Comparison of ENCODE assay signal across 11 cellular contexts in the genomic region with DNA sequence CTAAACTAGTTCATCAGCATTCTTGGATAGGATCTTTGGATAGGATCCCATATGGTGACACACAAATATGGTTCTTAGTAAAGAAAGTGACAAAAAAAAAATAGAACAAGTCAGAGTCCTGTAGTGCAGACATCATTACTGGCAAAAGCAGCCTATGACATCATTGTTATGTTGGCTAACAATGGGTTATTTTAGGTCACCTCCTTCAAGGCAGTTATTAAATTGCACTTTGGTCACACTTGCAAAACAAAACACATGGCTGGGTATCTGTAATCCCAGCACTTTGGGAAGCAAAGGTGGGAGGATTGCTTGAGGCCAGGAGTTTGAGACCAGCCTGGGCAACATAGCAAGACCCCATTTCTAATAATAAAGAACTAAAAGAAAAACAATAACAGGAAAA.
A peak's percentile ranks its signal among the peaks of the same experiment; 100 is the strongest.
DNase-seq lines count a peak whose midpoint lies in the region; ATAC-seq and TF ChIP-seq lines count a peak whose summit lies in the region.
"Had no signal": no experiment of that assay in that cellular context is flagged by ENCODE, and none has a peak within 500 bp of the region (broad histone marks: within the 10 kb centered on the region; RNA-seq: fewer than 3 reads in every experiment).

No MANE protein-coding gene starts in this region.

- ATAC-seq in IMR-90 (ENCODE audit: low read depth) = no peak
- ATAC-seq in lower lobe of right lung = peak; percentile 59 to 64

- no peak overlapping the region for H2AFZ ChIP-seq in IMR-90 (replicated peaks; ENCODE audit: low read length, poor library complexity)

- H3K36me3 ChIP-seq in IMR-90 (ENCODE audit: control insufficient read depth, insufficient read depth, low read length) = no peaks in the 10 kb centered on the region
- H3K36me3 ChIP-seq in lower lobe of right lung = no peaks in the 10 kb centered on the region

- no peak overlapping the region for H2BK120ac ChIP-seq in IMR-90 (ENCODE audit: low read depth, low read length)

- no peak for TF ChIP-seq POLR2A in IMR-90 (IDR thresholded peaks at IDR 0.05; ENCODE audit: low read depth, low read length)

- no peak overlapping the region for H3K18ac ChIP-seq in IMR-90 (ENCODE audit: low read depth, low read length)

- H3K4me3 ChIP-seq in AG09309 (ENCODE audit: control insufficient read depth, low read depth, low read length) = no peak overlapping the region
- H3K4me3 ChIP-seq in IMR-90 (ENCODE audit: insufficient read depth, low read depth, low read length) = no peak overlapping the region
- H3K4me3 ChIP-seq in epithelial cell of esophagus (ENCODE audit: low read length) = no peak overlapping the region
- H3K4me3 ChIP-seq in lower lobe of right lung = no peak overlapping the region
- H3K4me3 ChIP-seq in dorsolateral prefrontal cortex = no peak overlapping the region
- H3K4me3 ChIP-seq: smooth muscle cell had no signal

- no peak overlapping the region for H4K91ac ChIP-seq in IMR-90 (ENCODE audit: insufficient read depth, low read depth, low read length)

- DNase-seq in AG09309 (ENCODE audit: low read depth) = peak; percentile 5
- DNase-seq in IMR-90 = peak; percentile 49
- peak; percentile 35 for DNase-seq in epithelial cell of esophagus (ENCODE audit: low read depth)
- no peak for DNase-seq in lower lobe of right lung
- DNase-seq in HK-2 (ENCODE audit: unreplicated experiment) = no peak
- no peak for DNase-seq in T-helper 2 cell treated with Interferon-gamma antibody and Interleukin-4, amounts not matched to agents 5 μg/mL and 100 μg/mL, for 36 hours (ENCODE audit: low spot score)
- DNase-seq in dorsolateral prefrontal cortex = no peak
- no peak for DNase-seq in NCI-H510A (lab: John Stamatoyannopoulos, UW)
- DNase-seq: effector memory CD4-positive, alpha-beta T cell had no signal

- H3K9me1 ChIP-seq in IMR-90 (ENCODE audit: insufficient read depth, low read length) = no peaks in the 10 kb centered on the region

- no peak overlapping the region for H3K4me2 ChIP-seq in IMR-90 (ENCODE audit: low read depth, low read length)
- H3K4me2 ChIP-seq: smooth muscle cell had no signal

- H4K20me1 ChIP-seq in IMR-90 (ENCODE audit: insufficient read depth, low read length) = no peaks in the 10 kb centered on the region

- H3K9me3 Mint-ChIP-seq in T-helper 2 cell treated with Interferon-gamma antibody and Interleukin-4, amounts not matched to agents 5 μg/mL and 100 μg/mL, for 36 hours = no peaks in the 10 kb centered on the region

- no peaks in the 10 kb centered on the region for H3K79me1 ChIP-seq in IMR-90 (ENCODE audit: low read depth in 1 of 2, low read length in 2 of 2)

- H3K27ac Mint-ChIP-seq in T-helper 2 cell treated with Interferon-gamma antibody and Interleukin-4, amounts not matched to agents 5 μg/mL and 100 μg/mL, for 36 hours = no peak overlapping the region
- H3K27ac Mint-ChIP-seq: activated naive CD8-positive, alpha-beta T cell had no signal

- H2AK5ac ChIP-seq in IMR-90 (ENCODE audit: low read depth, low read length) = no peak overlapping the region

- H3K27me3 ChIP-seq in IMR-90 (ENCODE audit: control insufficient read depth, insufficient read depth, low read length) = no peaks in the 10 kb centered on the region
- H3K27me3 ChIP-seq in lower lobe of right lung (ENCODE audit: low read depth) = no peaks in the 10 kb centered on the region
- H3K27me3 ChIP-seq in dorsolateral prefrontal cortex = no peaks in the 10 kb centered on the region

- CTCF ChIA-PET in IMR-90 (lab: Yijun Ruan, JAX) = interaction anchor here (1.2 kb wide), 1 partner anchor 15 kb away, joined by 3 read pairs; no protein-coding TSS in a partner anchor

- H3K27me3 Mint-ChIP-seq in T-helper 2 cell treated with Interferon-gamma antibody and Interleukin-4, amounts not matched to agents 5 μg/mL and 100 μg/mL, for 36 hours (ENCODE audit: low read depth) = no peaks in the 10 kb centered on the region
- H3K27me3 Mint-ChIP-seq: activated naive CD8-positive, alpha-beta T cell had no signal

- no peak overlapping the region for H3K9ac ChIP-seq in IMR-90 (ENCODE audit: low read depth, low read length)

- H4K8ac ChIP-seq in IMR-90 (ENCODE audit: low read depth in 2 of 2, low read length in 2 of 2) = no peak overlapping the region

- in situ Hi-C loops in IMR-90 (cut with MboI; ENCODE audit: low sequenced_read_pairs) = no loop called here

- no peak for TF ChIP-seq RAD21 in IMR-90 (IDR thresholded peaks at IDR 0.05; ENCODE audit: low read length)

- H3K56ac ChIP-seq in IMR-90 (ENCODE audit: extremely low read depth, insufficient read depth, low read length) = no peak overlapping the region

- no peak overlapping the region for H3K4me3 Mint-ChIP-seq in T-helper 2 cell treated with Interferon-gamma antibody and Interleukin-4, amounts not matched to agents 5 μg/mL and 100 μg/mL, for 36 hours
- H3K4me3 Mint-ChIP-seq: activated naive CD8-positive, alpha-beta T cell had no signal

- H3K23ac ChIP-seq in IMR-90 (ENCODE audit: low read depth, low read length) = no peak overlapping the region

- TF ChIP-seq CTCF in AG09309 (IDR thresholded peaks at IDR 0.05; ENCODE audit: control insufficient read depth, insufficient read depth, low read depth, low read length, missing control alignments) = no peak
- TF ChIP-seq CTCF in IMR-90 (conservative IDR thresholded peaks at IDR 0.05; ENCODE audit: low read depth, low read length) = no peak
- no peak for TF ChIP-seq CTCF in epithelial cell of esophagus (IDR thresholded peaks at IDR 0.05; ENCODE audit: insufficient read depth, low read depth, low read length, missing control alignments)
- TF ChIP-seq CTCF in lower lobe of right lung (IDR thresholded peaks at IDR 0.05) = no peak
- TF ChIP-seq CTCF in dorsolateral prefrontal cortex (IDR thresholded peaks at IDR 0.05 in 54 of 56, conservative IDR thresholded peaks at IDR 0.05 in 2 of 56; ENCODE audit: low read depth in 1 of 56, partially characterized antibody in 56 of 56) = no peak

- H3K27ac ChIP-seq in IMR-90 (ENCODE audit: insufficient read depth, low read length) (no peak overlapping the region), lower lobe of right lung (no peak overlapping the region), dorsolateral prefrontal cortex (no peak overlapping the region)

- H3K4me1 Mint-ChIP-seq in T-helper 2 cell treated with Interferon-gamma antibody and Interleukin-4, amounts not matched to agents 5 μg/mL and 100 μg/mL, for 36 hours (ENCODE audit: low read depth) = no peaks in the 10 kb centered on the region

- H2AK9ac ChIP-seq in IMR-90 (replicated peaks; ENCODE audit: low read depth, low read length, poor library complexity) = no peak overlapping the region

- H2BK15ac ChIP-seq in IMR-90 (ENCODE audit: low read depth, low read length) = no peak overlapping the region

- no peak overlapping the region for H4K5ac ChIP-seq in IMR-90 (ENCODE audit: low read depth, low read length)

- H3K4ac ChIP-seq in IMR-90 (ENCODE audit: low read depth, low read length) = no peak overlapping the region

- intact Hi-C loops in IMR-90 (cut with micrococcal nuclease) = no loop called here
- intact Hi-C loops in lower lobe of right lung (cut with DNase I) = no loop called here
- intact Hi-C loops in dorsolateral prefrontal cortex (cut with DNase I) = no loop called here

- POLR2A ChIA-PET in IMR-90 (lab: Charles Lee; ENCODE audit: unreplicated experiment) = no interaction called here

- H3K4me1 ChIP-seq in IMR-90 (ENCODE audit: control insufficient read depth, insufficient read depth, low read length) (no peaks in the 10 kb centered on the region), lower lobe of right lung (peaks cover 6% of the 10 kb centered on the region)

- dilution Hi-C loops in IMR-90 (cut with HindIII; ENCODE audit: low sequenced_read_pairs, unreplicated experiment) = no loop called here

- H3K14ac ChIP-seq in IMR-90 (replicated peaks; ENCODE audit: low read depth, low read length) = no peak overlapping the region

- no TSS peak for BruUV-seq in IMR-90 (replicated peaks; lab: Mats Ljungman, UMichigan)

- no peaks in the 10 kb centered on the region for H3K36me3 Mint-ChIP-seq in T-helper 2 cell treated with Interferon-gamma antibody and Interleukin-4, amounts not matched to agents 5 μg/mL and 100 μg/mL, for 36 hours (ENCODE audit: low read depth)

- H2BK20ac ChIP-seq in IMR-90 (ENCODE audit: low read depth, low read length) = no peak overlapping the region

- H2BK5ac ChIP-seq in IMR-90 (ENCODE audit: low read depth, low read length, poor library complexity, severe bottlenecking) = no peak overlapping the region

- H3K9me3 ChIP-seq in IMR-90 (ENCODE audit: control insufficient read depth, insufficient read depth, low read length) (no peaks in the 10 kb centered on the region), lower lobe of right lung (no peaks in the 10 kb centered on the region)

TF ChIP-seq in IMR-90, 13 proteins besides CTCF, POLR2A, EP300 and RAD21 (continues in another document):
- TF ChIP-seq NFE2L2 (IDR thresholded peaks at IDR 0.05; ENCODE audit: low read depth, low read length) = no peak
- no peak for TF ChIP-seq MAFK (IDR thresholded peaks at IDR 0.05; ENCODE audit: low read depth, low read length)
- TF ChIP-seq, protein P1, sequence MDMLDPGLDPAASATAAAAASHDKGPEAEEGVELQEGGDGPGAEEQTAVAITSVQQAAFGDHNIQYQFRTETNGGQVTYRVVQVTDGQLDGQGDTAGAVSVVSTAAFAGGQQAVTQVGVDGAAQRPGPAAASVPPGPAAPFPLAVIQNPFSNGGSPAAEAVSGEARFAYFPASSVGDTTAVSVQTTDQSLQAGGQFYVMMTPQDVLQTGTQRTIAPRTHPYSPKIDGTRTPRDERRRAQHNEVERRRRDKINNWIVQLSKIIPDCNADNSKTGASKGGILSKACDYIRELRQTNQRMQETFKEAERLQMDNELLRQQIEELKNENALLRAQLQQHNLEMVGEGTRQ (IDR thresholded peaks at IDR 0.05; ENCODE audit: low read depth, low read length) = no peak
- TF ChIP-seq CEBPB (IDR thresholded peaks at IDR 0.05; ENCODE audit: low read depth, low read length) = no peak
- TF ChIP-seq, protein P2, sequence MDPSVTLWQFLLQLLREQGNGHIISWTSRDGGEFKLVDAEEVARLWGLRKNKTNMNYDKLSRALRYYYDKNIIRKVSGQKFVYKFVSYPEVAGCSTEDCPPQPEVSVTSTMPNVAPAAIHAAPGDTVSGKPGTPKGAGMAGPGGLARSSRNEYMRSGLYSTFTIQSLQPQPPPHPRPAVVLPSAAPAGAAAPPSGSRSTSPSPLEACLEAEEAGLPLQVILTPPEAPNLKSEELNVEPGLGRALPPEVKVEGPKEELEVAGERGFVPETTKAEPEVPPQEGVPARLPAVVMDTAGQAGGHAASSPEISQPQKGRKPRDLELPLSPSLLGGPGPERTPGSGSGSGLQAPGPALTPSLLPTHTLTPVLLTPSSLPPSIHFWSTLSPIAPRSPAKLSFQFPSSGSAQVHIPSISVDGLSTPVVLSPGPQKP (IDR thresholded peaks at IDR 0.05; ENCODE audit: borderline replicate concordance, low read depth, low read length) = no peak
- TF ChIP-seq MXI1 (IDR thresholded peaks at IDR 0.05; ENCODE audit: borderline replicate concordance, low read depth, low read length) = no peak
- TF ChIP-seq CHD1 (IDR thresholded peaks at IDR 0.05; ENCODE audit: low read depth, low read length) = no peak
- TF ChIP-seq RCOR1 (IDR thresholded peaks at IDR 0.05; ENCODE audit: insufficient replicate concordance, low read length) = no peak
- TF ChIP-seq BHLHE40 (IDR thresholded peaks at IDR 0.05; ENCODE audit: low read depth, low read length) = no peak
- no peak for TF ChIP-seq RFX5 (IDR thresholded peaks at IDR 0.05; ENCODE audit: low read depth, low read length)

Comparison
In these comparisons a context has a peak if more than half of its experiments do, and no peak if none do; other contexts are left out.
1. DNase-seq: peak in AG09309 (single experiment), IMR-90 (single experiment) and epithelial cell of esophagus (single experiment); none in lower lobe of right lung (single experiment), HK-2 (single experiment), T-helper 2 cell treated with Interferon-gamma antibody and Interleukin-4, amounts not matched to agents 5 μg/mL and 100 μg/mL, for 36 hours (single experiment), dorsolateral prefrontal cortex (0 of 10) and NCI-H510A (single experiment).